In genomic region chr4:178427663-178428062, GRCh38 we compare ENCODE assay signal across 27 cellular contexts.
"Had no signal": no experiment of that assay in that cellular context is flagged by ENCODE, and none has a peak within 500 bp of the region (broad histone marks: within the 10 kb centered on the region; RNA-seq: fewer than 3 reads in every experiment).

No MANE protein-coding gene starts in this region.

- ATAC-seq: effector memory CD8-positive, alpha-beta T cell; esophagus mucosa; foreskin keratinocyte; gastrocnemius medialis; gastroesophageal sphincter; heart left ventricle had no signal

- H3K4me3 ChIP-seq: colonic mucosa, coronary artery, dorsolateral prefrontal cortex, esophagus muscularis mucosa, esophagus squamous epithelium, gastrocnemius medialis, gastroesophageal sphincter, heart left ventricle had no signal

- H3K27me3 ChIP-seq: colonic mucosa, dorsolateral prefrontal cortex, esophagus muscularis mucosa, esophagus squamous epithelium, foreskin keratinocyte, gastrocnemius medialis, gastroesophageal sphincter, heart left ventricle had no signal

- DNase-seq: colonic mucosa; cortex of kidney; dermis blood vessel endothelial cell; dorsolateral prefrontal cortex; effector CD4-positive, alpha-beta T cell; effector CD8-positive, alpha-beta T cell; effector memory CD4-positive, alpha-beta T cell; effector memory CD8-positive, alpha-beta T cell; endodermal cell; erythroblast; esophagus squamous epithelium; foreskin fibroblast; foreskin keratinocyte; foreskin melanocyte; gastrocnemius medialis; glutamatergic neuron; head of caudate nucleus; heart left ventricle had no signal

- H3K9me3 ChIP-seq: colonic mucosa, esophagus muscularis mucosa, esophagus squamous epithelium, gastrocnemius medialis, heart left ventricle had no signal

- H3K36me3 ChIP-seq: colonic mucosa, esophagus muscularis mucosa, esophagus squamous epithelium, gastrocnemius medialis, gastroesophageal sphincter, heart left ventricle had no signal

- H3K27ac ChIP-seq: colonic mucosa, coronary artery, dorsolateral prefrontal cortex, epithelial cell of prostate, esophagus muscularis mucosa, esophagus squamous epithelium, foreskin keratinocyte, gastrocnemius medialis, gastroesophageal sphincter, heart left ventricle had no signal

- H3K4me1 ChIP-seq: colonic mucosa, esophagus muscularis mucosa, esophagus squamous epithelium, foreskin keratinocyte, gastrocnemius medialis, gastroesophageal sphincter, heart left ventricle had no signal

- FAIRE-seq: colon, endometrium, endothelial cell of umbilical vein, frontal cortex had no signal
